12 cellular contexts compared by ENCODE assay signal in the genomic region with DNA sequence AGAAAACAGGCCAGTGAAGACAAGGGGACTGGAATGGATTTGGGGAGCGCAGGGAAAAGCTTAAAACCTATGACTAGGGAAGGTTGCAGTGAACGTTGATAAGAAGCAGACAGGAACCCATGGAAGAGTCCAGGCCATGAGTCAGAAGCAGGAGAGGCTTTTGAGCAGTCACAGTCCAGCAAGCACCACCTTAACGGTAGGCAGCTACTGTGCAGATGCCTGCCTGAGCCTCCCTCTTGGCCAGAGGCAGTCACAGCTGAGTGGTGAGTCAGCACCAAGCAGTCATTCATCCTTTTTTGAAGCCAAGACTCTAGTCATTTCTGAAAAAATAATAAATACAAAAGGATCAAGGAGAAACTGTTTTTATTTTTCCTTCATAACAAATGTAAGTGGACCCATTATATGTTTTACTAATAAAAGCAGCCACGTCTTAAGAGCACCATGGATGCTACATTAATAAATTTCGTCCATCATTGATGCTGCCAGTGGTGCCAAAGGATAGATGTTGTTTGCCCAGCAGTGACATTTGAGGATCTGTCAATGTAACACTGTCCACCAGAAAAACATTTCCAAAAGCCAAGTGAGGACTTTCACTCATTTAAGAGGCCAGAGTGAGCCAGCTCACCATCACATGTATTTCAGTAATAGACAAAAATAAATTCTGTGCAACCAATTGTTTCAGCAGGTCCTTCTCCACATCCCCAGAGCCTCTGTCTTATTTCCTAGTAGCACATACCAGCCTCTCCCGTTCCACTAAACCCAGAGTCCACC. TPM values are rescaled to one million over a fixed set of nuclear protein-coding genes. Genes with fewer than 3 reads are reported as not detected.
DNase-seq lines count a peak whose midpoint lies in the region; ATAC-seq and TF ChIP-seq lines count a peak whose summit lies in the region.
"Had no signal": no experiment of that assay in that cellular context is flagged by ENCODE, and none has a peak within 500 bp of the region (broad histone marks: within the 10 kb centered on the region; RNA-seq: fewer than 3 reads in every experiment).

No MANE protein-coding gene starts in this region.

- H3K27ac ChIP-seq in upper lobe of right lung (no peak overlapping the region), upper lobe of left lung (no peak overlapping the region)

- no peaks in the 10 kb centered on the region for H3K4me1 ChIP-seq in upper lobe of right lung
- H3K4me1 ChIP-seq in upper lobe of left lung, result no peaks in the 10 kb centered on the region

- ATAC-seq in HG03097 (IDR thresholded peaks at IDR 0.05; ENCODE audit: low FRiP score, unreplicated experiment) (no peak), upper lobe of right lung (no peak), upper lobe of left lung (ENCODE audit: low FRiP score in 2 of 2) (no peak), HG03439 (IDR thresholded peaks at IDR 0.05; ENCODE audit: unreplicated experiment) (no peak)
- ATAC-seq: stimulated activated naive CD8-positive, alpha-beta T cell treated with anti-CD3 and anti-CD28 coated beads, Interleukin-15, Interleukin-2, amounts not matched to agents 100 U/mL and 50 U/mL, for 24 hours had no signal

- no peaks in the 10 kb centered on the region for H3K9me3 ChIP-seq in upper lobe of right lung
- H3K9me3 ChIP-seq in upper lobe of left lung, result no peaks in the 10 kb centered on the region

- no peak for TF ChIP-seq POLR2A in upper lobe of left lung (IDR thresholded peaks at IDR 0.05)

- intact Hi-C loops in upper lobe of right lung (cut with DNase I), result no loop called here

- TF ChIP-seq CTCF in astrocyte of the spinal cord (IDR thresholded peaks at IDR 0.05; ENCODE audit: low read depth, low read length) (no peak), kidney epithelial cell (IDR thresholded peaks at IDR 0.05; ENCODE audit: insufficient read depth, low read length, poor library complexity, severe bottlenecking) (no peak), upper lobe of right lung (IDR thresholded peaks at IDR 0.05) (no peak), upper lobe of left lung (IDR thresholded peaks at IDR 0.05) (no peak)

- H3K4me3 ChIP-seq in astrocyte of the spinal cord (ENCODE audit: low read depth, low read length), result no peak overlapping the region
- no peak overlapping the region for H3K4me3 ChIP-seq in kidney epithelial cell (ENCODE audit: low read depth, low read length)
- no peak overlapping the region for H3K4me3 ChIP-seq in upper lobe of right lung
- no peak overlapping the region for H3K4me3 ChIP-seq in upper lobe of left lung

- in situ Hi-C loops in astrocyte of the spinal cord (cut with HindIII; ENCODE audit: low sequenced_read_pairs), result no loop called here

- WGBS in upper lobe of left lung, 2 donors, result 74 to 80% methylated on average over 6 of the region's 6 CpGs

- no peak for TF ChIP-seq EP300 in upper lobe of left lung (IDR thresholded peaks at IDR 0.05)

- H3K36me3 ChIP-seq in kidney epithelial cell (ENCODE audit: control insufficient read depth, insufficient read depth, low read length) (no peaks in the 10 kb centered on the region), upper lobe of right lung (no peaks in the 10 kb centered on the region), upper lobe of left lung (no peaks in the 10 kb centered on the region)

- DNase-seq in AG08396 (ENCODE audit: low spot score), result peak; percentile 58
- DNase-seq in HS-27A (ENCODE audit: low read depth), result peak; percentile 65
- DNase-seq in astrocyte of the spinal cord (ENCODE audit: low read depth, low spot score), result peak; percentile 71
- peak; percentile 88 for DNase-seq in kidney epithelial cell (ENCODE audit: low read depth)
- DNase-seq in upper lobe of right lung, result no peak
- DNase-seq in upper lobe of left lung, result no peak
- DNase-seq: CD4-positive, CD25-positive, alpha-beta regulatory T cell; Kasumi-1; NK-92 treated with Interleukin-12 subunit alpha and Interleukin-12 subunit beta, amount 100 ng/mL, for 24 hours; stimulated activated naive CD8-positive, alpha-beta T cell treated with anti-CD3 and anti-CD28 coated beads, Interleukin-15, Interleukin-2, amounts not matched to agents 100 U/mL and 50 U/mL, for 24 hours had no signal

- H3K27me3 ChIP-seq in kidney epithelial cell (ENCODE audit: control insufficient read depth, insufficient read depth, low read length), result no peaks in the 10 kb centered on the region
- no peaks in the 10 kb centered on the region for H3K27me3 ChIP-seq in upper lobe of right lung
- no peaks in the 10 kb centered on the region for H3K27me3 ChIP-seq in upper lobe of left lung

RNA-seq across cellular contexts. Expression of a gene that starts 42.1 kb away (rescaled TPM):
- not detected in 2 replicates for total RNA-seq in kidney epithelial cell
- total RNA-seq in upper lobe of right lung, result 3.4 TPM
- total RNA-seq in upper lobe of left lung, result not detected
- total RNA-seq: CD4-positive, CD25-positive, alpha-beta regulatory T cell had no signal

Comparison
In these comparisons a context has a peak if more than half of its experiments do, and no peak if none do; other contexts are left out.
1. DNase-seq: peak in AG08396 (single experiment), HS-27A (single experiment), astrocyte of the spinal cord (single experiment) and kidney epithelial cell (single experiment); none in upper lobe of right lung (single experiment) and upper lobe of left lung (0 of 2).